In the genomic region with DNA sequence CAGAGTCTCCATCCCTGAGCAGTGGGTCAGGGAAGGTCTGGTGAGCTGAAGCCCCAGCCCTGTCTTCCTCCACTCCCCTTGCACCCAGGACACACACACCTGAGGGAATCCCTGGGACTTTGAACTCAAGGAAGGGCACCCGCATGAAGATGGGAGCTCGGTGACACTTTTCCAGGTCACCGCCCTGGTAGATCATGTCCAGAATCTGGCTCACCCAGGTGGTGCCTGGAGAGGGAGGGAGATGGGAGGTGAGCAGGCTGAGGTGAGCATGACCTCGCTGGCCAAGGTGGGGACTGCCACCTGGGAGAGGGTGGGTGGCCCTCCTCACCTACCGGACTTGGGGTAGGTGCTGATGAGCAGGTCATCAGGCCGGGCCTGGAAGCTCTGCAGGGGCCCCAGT, we compare ENCODE assay signal across 12 cellular contexts. TPM values are rescaled to one million over a fixed set of nuclear protein-coding genes. Genes with fewer than 3 reads are reported as not detected.
"Had no signal": no experiment of that assay in that cellular context is flagged by ENCODE, and none has a peak within 500 bp of the region (broad histone marks: within the 10 kb centered on the region; RNA-seq: fewer than 3 reads in every experiment).

No MANE protein-coding gene starts in this region.

RNA-seq across cellular contexts. Expression of a gene that starts 1.4 kb away (rescaled TPM):
- total RNA-seq: RPMI7951, SJCRH30 had no signal

RNA-seq across cellular contexts. Expression of a gene that starts 14.4 kb away (rescaled TPM):
- total RNA-seq: RPMI7951 had no signal

RNA-seq across cellular contexts. Expression of a gene that starts 42.4 kb away (rescaled TPM):
- total RNA-seq: cardiac muscle cell, K562, MCF 10A, RPMI7951, SJCRH30 had no signal
- polyA plus RNA-seq: aorta had no signal

RNA-seq across cellular contexts. Expression of a gene that starts 56.7 kb away (rescaled TPM):
- total RNA-seq: activated CD4-positive, alpha-beta memory T cell treated with anti-CD3 and anti-CD28 coated beads, Interleukin-2, amount 10 ng/mL, durations not matched to agents 7 days and 5 days; activated CD8-positive, alpha-beta memory T cell treated with anti-CD3 and anti-CD28 coated beads, Interleukin-2, amount 10 ng/mL, durations not matched to agents 7 days and 5 days; activated naive CD8-positive, alpha-beta T cell treated with anti-CD3 and anti-CD28 coated beads for 36 hours; cardiac muscle cell; OCI-LY7; SJCRH30; T-helper 1 cell treated with Interleukin-12 subunit alpha and Interleukin-12 subunit beta and Interleukin-4 antibody, amounts not matched to agents 30 ng/mL and 1 ng/mL, for 36 hours; T-helper 2 cell treated with Interferon-gamma antibody and Interleukin-4, amounts not matched to agents 100 ng/mL and 5 ng/mL, for 36 hours had no signal
- polyA plus RNA-seq: cardiac muscle cell had no signal
